In the genomic region with DNA sequence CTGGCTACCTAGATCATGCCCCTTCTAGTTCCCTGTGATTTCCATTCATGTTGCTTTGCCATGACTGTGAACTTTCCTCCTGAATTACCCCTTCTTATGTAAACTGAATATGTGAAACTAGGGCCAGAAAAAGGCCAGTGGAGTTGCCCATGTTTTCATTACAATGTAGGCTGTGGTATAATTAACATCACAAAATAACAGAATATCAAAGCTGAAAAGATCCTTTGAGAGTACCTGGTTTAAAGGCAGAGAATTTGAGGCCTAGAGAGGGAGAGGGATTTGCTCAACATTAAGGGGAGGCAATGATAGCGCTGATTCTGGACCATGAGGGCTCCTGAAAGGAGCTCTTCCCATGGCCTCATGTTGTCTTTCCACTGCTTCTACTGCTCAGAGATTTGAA, we compare ENCODE assay signal across 23 cellular contexts.
DNase-seq lines count a peak whose midpoint lies in the region; ATAC-seq, FAIRE-seq and TF ChIP-seq lines count a peak whose summit lies in the region.
"Had no signal": no experiment of that assay in that cellular context is flagged by ENCODE, and none has a peak within 500 bp of the region (broad histone marks: within the 10 kb centered on the region; RNA-seq: fewer than 3 reads in every experiment).

No MANE protein-coding gene starts in this region.

- no peak overlapping the region for H4K91ac ChIP-seq in H1 (replicated peaks; ENCODE audit: insufficient read length, low read length)

- H2BK5ac ChIP-seq in H1 (ENCODE audit: low read depth, low read length), result no peak overlapping the region

- CTCF ChIA-PET in H1 (lab: Charles Lee; ENCODE audit: partially characterized antibody) (interaction anchor here (0.9 kb wide), 1 partner anchor 23 kb away, joined by 3 read pairs; no protein-coding TSS in a partner anchor), A673 (lab: Charles Lee) (no interaction called here)

- no peak for TF ChIP-seq CTCF in KMS-11 (conservative IDR thresholded peaks at IDR 0.05; ENCODE audit: low read depth, low read length)
- TF ChIP-seq CTCF in H1 (IDR thresholded peaks at IDR 0.05; ENCODE audit: control extremely low read depth in 1 of 3, insufficient read depth in 1 of 3, low read depth in 1 of 3, low read length in 3 of 3), result no peak
- TF ChIP-seq CTCF in A673 (conservative IDR thresholded peaks at IDR 0.05; ENCODE audit: low read depth, low read length), result no peak

- H3K23ac ChIP-seq in H1 (ENCODE audit: insufficient read length), result no peak overlapping the region

- no peak overlapping the region for H2BK20ac ChIP-seq in H1 (ENCODE audit: low read length)

- no peak overlapping the region for H3K4ac ChIP-seq in H1 (replicated peaks; ENCODE audit: insufficient read length, low read depth, low read length)

- no peak for TF ChIP-seq POLR2A in H1 (IDR thresholded peaks at IDR 0.05; ENCODE audit: control extremely low read depth in 1 of 2, low read depth in 2 of 2, low read length in 2 of 2)

- H3K9me3 ChIP-seq in H1 (ENCODE audit: insufficient read depth in 2 of 2, low read depth in 1 of 2, low read length in 1 of 2), result no peaks in the 10 kb centered on the region
- no peaks in the 10 kb centered on the region for H3K9me3 ChIP-seq in A673 (ENCODE audit: low read depth, low read length, poor library complexity, severe bottlenecking)
- H3K9me3 ChIP-seq: BE2C had no signal

- no peaks in the 10 kb centered on the region for H3K36me3 ChIP-seq in H7 (replicated peaks; ENCODE audit: control insufficient read depth, insufficient read depth, low read length)
- no peaks in the 10 kb centered on the region for H3K36me3 ChIP-seq in KMS-11 (ENCODE audit: insufficient read depth)
- no peaks in the 10 kb centered on the region for H3K36me3 ChIP-seq in H1 (ENCODE audit: control insufficient read depth in 2 of 4, insufficient read depth in 4 of 4, low read length in 3 of 4)
- no peaks in the 10 kb centered on the region for H3K36me3 ChIP-seq in A673 (ENCODE audit: insufficient read depth, low read length, poor library complexity, severe bottlenecking)
- H3K36me3 ChIP-seq: BE2C; BLaER1 treated with 17β-estradiol and CSF1 and Interleukin-3, amounts not matched to agents 10 nM and 100 nM had no signal

- H2AFZ ChIP-seq in KMS-11 (ENCODE audit: low read depth), result peak overlapping the region; percentile 14; the same call in 1 of the 2 replicates
- H2AFZ ChIP-seq in H1 (ENCODE audit: low read length), result no peak overlapping the region

- H4K5ac ChIP-seq in H1 (ENCODE audit: insufficient read length, low read depth, low read length), result no peak overlapping the region

- H3K4me3 ChIP-seq in H7 (ENCODE audit: insufficient read depth, low read depth, low read length), result no peak overlapping the region
- H3K4me3 ChIP-seq in KMS-11 (IDR thresholded peaks at IDR 0.05; ENCODE audit: insufficient read depth, low read depth, low read length), result no peak overlapping the region
- 0 out of 8 replicates have a peak overlapping the region, but pooled peaks of 1 of the 4 experiments have one; percentile 12 for H3K4me3 ChIP-seq in H1 (ENCODE audit: extremely low read depth in 1 of 4, insufficient read depth in 2 of 4, low read depth in 3 of 4, low read length in 4 of 4)
- H3K4me3 ChIP-seq in A673 (ENCODE audit: low read depth, low read length, poor library complexity, severe bottlenecking), result no peak overlapping the region
- H3K4me3 ChIP-seq: BLaER1 treated with 17β-estradiol and CSF1 and Interleukin-3, amounts not matched to agents 10 nM and 100 nM; GM12878 had no signal

- H3K4me2 ChIP-seq in KMS-11 (peak overlapping the region; percentile 31; the same call in 1 of the 2 replicates), H1 (ENCODE audit: insufficient read depth in 1 of 2, low read depth in 2 of 2, low read length in 2 of 2) (peak overlapping the region; percentile 7 to 35; a peak in 2 of 4 replicates)
- H3K4me2 ChIP-seq: BLaER1 treated with 17β-estradiol and CSF1 and Interleukin-3, amounts not matched to agents 10 nM and 100 nM had no signal

- 14% methylated on average over 1 of the region's 1 CpG; no CpG with 5 or more reads in 1 of the 2 experiments for WGBS in H1 (ENCODE audit: extremely low coverage in 1 of 2, insufficient coverage in 1 of 2, insufficient read length in 1 of 2, insufficient replicate concordance in 2 of 2, low coverage in 1 of 2, low lambda C conversion rate in 2 of 2, missing lambda C conversion rate in 1 of 2), 2 experiments

- TF ChIP-seq EP300 in H1 (IDR thresholded peaks at IDR 0.05; ENCODE audit: borderline replicate concordance in 1 of 2, low read depth in 2 of 2, low read length in 2 of 2), result no peak

- H3K79me2 ChIP-seq in KMS-11 (ENCODE audit: insufficient read depth, low read depth) (no peaks in the 10 kb centered on the region), H1 (ENCODE audit: control insufficient read depth in 1 of 2, insufficient read depth in 2 of 2, low read length in 2 of 2) (no peaks in the 10 kb centered on the region)

- no peak overlapping the region for H3K56ac ChIP-seq in H1 (replicated peaks; ENCODE audit: insufficient read length, low read depth, low read length)

- H2BK120ac ChIP-seq in H1 (replicated peaks; ENCODE audit: low read depth, low read length), result no peak overlapping the region

- H4K8ac ChIP-seq in H1 (ENCODE audit: extremely low read depth, insufficient read depth, low read length), result no peak overlapping the region

- no peak for TF ChIP-seq RAD21 in H1 (IDR thresholded peaks at IDR 0.05 in 1 of 2, conservative IDR thresholded peaks at IDR 0.05 in 1 of 2; ENCODE audit: low read depth in 2 of 2, low read length in 2 of 2)

- no peak overlapping the region for H2BK12ac ChIP-seq in H1 (ENCODE audit: low read depth, low read length)

- H3K23me2 ChIP-seq in H1 (ENCODE audit: low read depth, low read length), result no peaks in the 10 kb centered on the region

- H3K4me1 ChIP-seq in KMS-11 (ENCODE audit: low read depth, poor library complexity, severe bottlenecking) (peaks cover 51% of the 10 kb centered on the region), H1 (replicated peaks in 1 of 4; ENCODE audit: control insufficient read depth in 3 of 4, insufficient read depth in 4 of 4, low read length in 3 of 4) (peaks cover 0 to 8% (median 3%) of the 10 kb centered on the region in 4 experiments; a peak in 3 of 7 replicates), A673 (ENCODE audit: insufficient read depth, low read length, poor library complexity, severe bottlenecking) (no peaks in the 10 kb centered on the region)
- H3K4me1 ChIP-seq: BE2C; BLaER1 treated with 17β-estradiol and CSF1 and Interleukin-3, amounts not matched to agents 10 nM and 100 nM had no signal

- POLR2A ChIA-PET in H1 (lab: Charles Lee; ENCODE audit: partially characterized antibody) (no interaction called here), A673 (lab: Charles Lee; ENCODE audit: low non-redundant PET) (no interaction called here)

- no peaks in the 10 kb centered on the region for H3K79me1 ChIP-seq in H1 (ENCODE audit: low read depth, low read length)

- ATAC-seq in left cardiac atrium, result no peak
- no peak for ATAC-seq in GM18498 (IDR thresholded peaks at IDR 0.05; ENCODE audit: unreplicated experiment)
- ATAC-seq: GM12878 had no signal

- H2BK15ac ChIP-seq in H1 (ENCODE audit: low read length), result no peak overlapping the region

- DNase-seq in H7 (peak; percentile 9), H1 (ENCODE audit: low read depth in 1 of 2, low spot score in 2 of 2) (no peak), left cardiac atrium (no peak), A673 (ENCODE audit: low spot score) (no peak), SKM-1 treated with dmso at 0.1 percent for 144 hours (lab: John Stamatoyannopoulos, UW; ENCODE audit: unreplicated experiment) (no peak)
- DNase-seq: ACHN; AML-193; BE2C; CD4-positive, alpha-beta T cell; CD8-positive, alpha-beta memory T cell; DMS 273 treated with DMSO at 0.1 percent for 48 hours; DMS79; EL; GDM1; GOT3; H9; HFFc6 had no signal

- H3K18ac ChIP-seq in H1 (ENCODE audit: extremely low read depth, low read length), result no peak overlapping the region

- intact Hi-C loops in left cardiac atrium (cut with DNase I) (no loop called here), A673 (cut with micrococcal nuclease; ENCODE audit: unreplicated experiment) (no loop called here)

- no peak overlapping the region for H2AK5ac ChIP-seq in H1 (ENCODE audit: low read depth, low read length)

- H3K9ac ChIP-seq in KMS-11 (no peak overlapping the region; the same call in 1 of the 2 replicates), H1 (replicated peaks in 1 of 4; ENCODE audit: extremely low read depth in 1 of 4, low read depth in 3 of 4, low read length in 3 of 4) (no peak overlapping the region)
- H3K9ac ChIP-seq: BLaER1 treated with 17β-estradiol and CSF1 and Interleukin-3, amounts not matched to agents 10 nM and 100 nM had no signal

- FAIRE-seq in H1 (lab: Jason Lieb, UNC), result no peak
- FAIRE-seq: D721Med, GM12878, GM18507 had no signal

- no TSS peak for BruUV-seq in A673 (replicated peaks; lab: Mats Ljungman, UMichigan)

- H3K27ac ChIP-seq in KMS-11, result peak overlapping the region; percentile 27; the same call in 1 of the 2 replicates
- no peak overlapping the region for H3K27ac ChIP-seq in H1 (ENCODE audit: low read depth, low read length)
- no peak overlapping the region for H3K27ac ChIP-seq in A673 (ENCODE audit: low read depth, low read length, poor library complexity, severe bottlenecking)
- H3K27ac ChIP-seq: BLaER1 treated with 17β-estradiol and CSF1 and Interleukin-3, amounts not matched to agents 10 nM and 100 nM had no signal

- H3K14ac ChIP-seq in H1 (ENCODE audit: insufficient read length), result no peak overlapping the region

- H3K27me3 ChIP-seq in H7 (ENCODE audit: control insufficient read depth, insufficient read depth, low read length) (no peaks in the 10 kb centered on the region; the same call in 1 of the 2 replicates), KMS-11 (ENCODE audit: insufficient read depth, low read depth) (no peaks in the 10 kb centered on the region), H1 (replicated peaks in 1 of 4; ENCODE audit: control insufficient read depth in 3 of 4, extremely low read depth in 1 of 4, insufficient read depth in 3 of 4, low read length in 3 of 4) (peaks cover 0 to 3% (median 0%) of the 10 kb centered on the region in 4 experiments; a peak in 2 of 7 replicates), A673 (replicated peaks; ENCODE audit: insufficient read depth, low read depth, low read length, poor library complexity) (no peaks in the 10 kb centered on the region)
- H3K27me3 ChIP-seq: BE2C; BLaER1 treated with 17β-estradiol and CSF1 and Interleukin-3, amounts not matched to agents 10 nM and 100 nM had no signal

- H4K20me1 ChIP-seq in KMS-11 (ENCODE audit: insufficient read depth) (no peaks in the 10 kb centered on the region), H1 (replicated peaks in 1 of 2; ENCODE audit: control insufficient read depth in 1 of 2, insufficient read depth in 2 of 2, low read length in 2 of 2) (no peaks in the 10 kb centered on the region)
- H4K20me1 ChIP-seq: BLaER1 treated with 17β-estradiol and CSF1 and Interleukin-3, amounts not matched to agents 10 nM and 100 nM had no signal

TF ChIP-seq in H1, 55 proteins besides CTCF, POLR2A, EP300 and RAD21:
- TF ChIP-seq EGR1 (IDR thresholded peaks at IDR 0.05; ENCODE audit: borderline replicate concordance, low read depth, low read length), result no peak
TF ChIP-seq in H1: peak in this region for 0.
